In the genomic region with DNA sequence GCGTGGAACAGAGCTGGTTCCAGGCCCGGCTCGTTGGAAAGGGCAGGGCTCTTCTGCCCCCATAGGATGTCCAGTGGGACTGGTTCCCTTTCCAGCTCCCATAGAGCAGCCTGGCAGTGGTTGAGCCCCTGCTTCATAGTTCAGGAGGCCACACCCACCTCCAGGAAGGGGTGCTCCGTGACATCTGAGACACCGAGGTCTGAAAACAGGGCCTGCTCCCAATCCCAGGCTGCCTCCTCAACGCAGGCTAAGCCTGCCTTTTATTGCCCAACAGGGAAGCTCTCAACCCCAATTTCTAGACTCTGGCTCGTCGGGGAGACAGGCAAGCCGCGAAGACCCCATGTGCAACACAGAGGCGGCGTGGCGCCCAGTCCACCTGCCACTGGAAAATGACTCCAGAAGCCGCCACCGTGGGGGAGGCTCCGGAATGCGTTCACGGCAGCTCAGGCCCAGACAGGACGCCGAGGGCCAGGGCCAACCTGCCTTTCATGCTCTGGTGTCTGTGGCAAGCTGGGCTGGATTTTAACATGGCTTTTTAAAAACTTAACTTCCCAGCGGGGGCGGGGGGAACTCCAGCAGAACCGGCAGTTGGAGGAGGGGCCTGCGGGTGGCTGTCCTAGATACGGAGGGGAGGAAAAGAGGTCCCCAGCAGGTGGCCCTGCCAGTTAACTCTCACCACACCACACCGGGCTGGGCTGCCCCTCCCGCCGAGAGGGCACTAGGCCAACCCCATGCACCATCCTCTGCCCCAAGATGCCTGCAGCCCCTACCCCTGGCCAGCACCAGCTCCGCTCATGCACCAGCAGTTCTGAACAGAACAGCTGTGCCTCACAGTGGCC, we compare ENCODE assay signal across 8 cellular contexts. TPM values are rescaled to one million over a fixed set of nuclear protein-coding genes. Genes with fewer than 3 reads are reported as not detected.
DNase-seq lines count a peak whose midpoint lies in the region; ATAC-seq and TF ChIP-seq lines count a peak whose summit lies in the region.

No MANE protein-coding gene starts in this region.

- H3K27ac ChIP-seq in H9 (ENCODE audit: insufficient read length, low read depth, low read length): no peak overlapping the region
- peak overlapping the region; percentile 86 for H3K27ac ChIP-seq in endodermal cell (ENCODE audit: low read depth, low read length)
- H3K27ac ChIP-seq in trophoblast cell (ENCODE audit: low read depth, low read length): peak overlapping the region; percentile 13

- no peak overlapping the region for H3K18ac ChIP-seq in H9 (ENCODE audit: insufficient read length, low read depth, low read length)
- no peak overlapping the region for H3K18ac ChIP-seq in trophoblast cell (ENCODE audit: low read length)

- peaks cover 18 to 38% (median 36%) of the 10 kb centered on the region in 3 experiments; a peak in 6 of 7 replicates for H3K36me3 Mint-ChIP-seq in H9 (ENCODE audit: insufficient read depth in 1 of 3, low read depth in 3 of 3)
- peaks cover 26% of the 10 kb centered on the region for H3K36me3 Mint-ChIP-seq in activated CD4-positive, alpha-beta memory T cell treated with anti-CD3 and anti-CD28 coated beads for 36 hours
- H3K36me3 Mint-ChIP-seq in endodermal cell (ENCODE audit: low read depth): peaks cover 34% of the 10 kb centered on the region

- no peak overlapping the region for H2BK5ac ChIP-seq in H9 (ENCODE audit: insufficient read length, low read length)
- H2BK5ac ChIP-seq in trophoblast cell (ENCODE audit: low read depth, low read length, poor library complexity): no peak overlapping the region

- no peak overlapping the region for H4K8ac ChIP-seq in H9 (replicated peaks; ENCODE audit: insufficient read length, low read depth, low read length)
- H4K8ac ChIP-seq in trophoblast cell (ENCODE audit: low read depth, low read length): no peak overlapping the region

- no peak overlapping the region for H3K4ac ChIP-seq in H9 (ENCODE audit: low read depth, low read length)
- no peak overlapping the region for H3K4ac ChIP-seq in trophoblast cell (ENCODE audit: low read depth, low read length)

- H3K9me3 ChIP-seq in H9 (ENCODE audit: control insufficient read depth, low read depth, low read length) (no peaks in the 10 kb centered on the region), endodermal cell (ENCODE audit: control insufficient read depth, low read length) (no peaks in the 10 kb centered on the region), trophoblast cell (ENCODE audit: insufficient read depth, low read depth, low read length) (no peaks in the 10 kb centered on the region)

- H3K4me3 Mint-ChIP-seq in H9 (peak overlapping the region; percentile 46 to 74), endodermal cell (peak overlapping the region; percentile 42)
- no peak overlapping the region for H3K4me3 Mint-ChIP-seq in activated CD4-positive, alpha-beta memory T cell treated with anti-CD3 and anti-CD28 coated beads for 36 hours

- H3K27ac Mint-ChIP-seq in H9 (peak overlapping the region; percentile 88 to 97 (median 91); a peak in 6 of 7 replicates), endodermal cell (peak overlapping the region; percentile 88)
- H3K27ac Mint-ChIP-seq in activated CD4-positive, alpha-beta memory T cell treated with anti-CD3 and anti-CD28 coated beads for 36 hours: peak overlapping the region; percentile 78

- POLR2A ChIA-PET in activated CD4-positive, alpha-beta memory T cell treated with anti-CD3 and anti-CD28 coated beads for 36 hours (lab: Charles Lee): no interaction called here

- H2BK120ac ChIP-seq in H9 (ENCODE audit: low read depth, low read length, poor library complexity, severe bottlenecking): no peak overlapping the region
- H2BK120ac ChIP-seq in trophoblast cell (ENCODE audit: insufficient read depth, low read length, poor library complexity): no peak overlapping the region

- no peak overlapping the region for H3T11ph ChIP-seq in H9 (ENCODE audit: low read length)

- no peaks in the 10 kb centered on the region for H4K20me1 ChIP-seq in H9 (ENCODE audit: control insufficient read depth, insufficient read depth, insufficient read length)

- H3K23me2 ChIP-seq in H9 (ENCODE audit: insufficient read length, low read depth, low read length, poor library complexity, severe bottlenecking): peaks cover 5% of the 10 kb centered on the region

- ATAC-seq in HG02870 (IDR thresholded peaks at IDR 0.05; ENCODE audit: unreplicated experiment) (no peak), GM19324 (IDR thresholded peaks at IDR 0.05; ENCODE audit: low FRiP score, unreplicated experiment) (no peak)

- H3K79me2 ChIP-seq in H9 (ENCODE audit: insufficient read depth, low read length): no peaks in the 10 kb centered on the region
- no peaks in the 10 kb centered on the region for H3K79me2 ChIP-seq in trophoblast cell (ENCODE audit: control insufficient read depth, insufficient read depth, low read length, poor library complexity)

- no peak for TF ChIP-seq CTCF in H9 (conservative IDR thresholded peaks at IDR 0.05)
- TF ChIP-seq CTCF in endodermal cell (conservative IDR thresholded peaks at IDR 0.05): no peak

- H3K56ac ChIP-seq in H9 (ENCODE audit: insufficient read length, low read depth, low read length): no peak overlapping the region

- peak overlapping the region; percentile 25 for H3K4me2 ChIP-seq in H9 (ENCODE audit: insufficient read depth, insufficient read length, low read length)
- peak overlapping the region; percentile 12 for H3K4me2 ChIP-seq in trophoblast cell (ENCODE audit: low read length)

- H2BK20ac ChIP-seq in H9 (ENCODE audit: low read depth, low read length, poor library complexity, severe bottlenecking): no peak overlapping the region

- peak; percentile 84 for DNase-seq in H9
- DNase-seq in activated CD4-positive, alpha-beta memory T cell treated with anti-CD3 and anti-CD28 coated beads for 36 hours: peak; percentile 75
- peak; percentile 94 for DNase-seq in endodermal cell
- DNase-seq in trophoblast cell: no peak
- no peak for DNase-seq in amniotic stem cell (lab: John Stamatoyannopoulos, UW)
- DNase-seq in dermis blood vessel endothelial cell: no peak

- CTCF ChIA-PET in activated CD4-positive, alpha-beta memory T cell treated with anti-CD3 and anti-CD28 coated beads for 36 hours (lab: Charles Lee): no interaction called here

- H2AFZ ChIP-seq in H9 (ENCODE audit: low read length): no peak overlapping the region
- no peak overlapping the region for H2AFZ ChIP-seq in trophoblast cell (ENCODE audit: insufficient read depth, low read length, poor library complexity)

- H3K9me3 Mint-ChIP-seq in H9: no peaks in the 10 kb centered on the region
- no peaks in the 10 kb centered on the region for H3K9me3 Mint-ChIP-seq in activated CD4-positive, alpha-beta memory T cell treated with anti-CD3 and anti-CD28 coated beads for 36 hours
- H3K9me3 Mint-ChIP-seq in endodermal cell: no peaks in the 10 kb centered on the region

- H3K27me3 ChIP-seq in H9 (ENCODE audit: insufficient read depth, low read length) (no peaks in the 10 kb centered on the region), endodermal cell (ENCODE audit: control insufficient read depth, insufficient read depth, low read length, poor library complexity, severe bottlenecking) (no peaks in the 10 kb centered on the region), trophoblast cell (ENCODE audit: insufficient read depth, low read length) (no peaks in the 10 kb centered on the region)

- H3K36me3 ChIP-seq in endodermal cell (ENCODE audit: control insufficient read depth, insufficient read depth, low read length) (peaks cover 35% of the 10 kb centered on the region), trophoblast cell (ENCODE audit: control insufficient read depth in 1 of 2, insufficient read depth in 2 of 2, low read length in 2 of 2) (peaks cover 45 to 50% of the 10 kb centered on the region in 2 experiments)

- H3K79me1 ChIP-seq in H9 (ENCODE audit: insufficient read depth, low read depth, low read length, poor library complexity, severe bottlenecking) (no peaks in the 10 kb centered on the region), trophoblast cell (ENCODE audit: low read length) (no peaks in the 10 kb centered on the region)

- no CpG with 5 or more reads among the region's 29 CpGs for WGBS in H9 (ENCODE audit: extremely low coverage, insufficient read length, low lambda C conversion rate)
- 25 to 40% methylated on average over 20 to 29 of the region's 29 CpGs for WGBS in endodermal cell (ENCODE audit: insufficient coverage in 1 of 2, insufficient read length in 1 of 2), 2 experiments
- WGBS in trophoblast cell (ENCODE audit: extremely low coverage, insufficient coverage, insufficient read length): no CpG with 5 or more reads among the region's 29 CpGs

- H3K9ac ChIP-seq in H9 (ENCODE audit: extremely low read depth, insufficient read length, low read length) (no peak overlapping the region), endodermal cell (ENCODE audit: extremely low read depth, low read length, poor library complexity, severe bottlenecking) (no peak overlapping the region), trophoblast cell (ENCODE audit: low read length) (no peak overlapping the region)

- intact Hi-C loops in activated CD4-positive, alpha-beta memory T cell treated with anti-CD3 and anti-CD28 coated beads for 36 hours (cut with micrococcal nuclease): no loop called here

- H4K12ac ChIP-seq in trophoblast cell (ENCODE audit: low read depth, low read length): no peak overlapping the region

- H2AK5ac ChIP-seq in H9 (ENCODE audit: insufficient read length, low read length) (no peak overlapping the region), trophoblast cell (ENCODE audit: low read length) (no peak overlapping the region)

- H3K27me3 Mint-ChIP-seq in H9 (ENCODE audit: low read depth) (no peaks in the 10 kb centered on the region), endodermal cell (ENCODE audit: insufficient read depth) (no peaks in the 10 kb centered on the region)
- H3K27me3 Mint-ChIP-seq in activated CD4-positive, alpha-beta memory T cell treated with anti-CD3 and anti-CD28 coated beads for 36 hours: no peaks in the 10 kb centered on the region

- peaks cover 15 to 23% of the 10 kb centered on the region in 2 experiments for H3K4me1 Mint-ChIP-seq in H9
- H3K4me1 Mint-ChIP-seq in activated CD4-positive, alpha-beta memory T cell treated with anti-CD3 and anti-CD28 coated beads for 36 hours (ENCODE audit: low read depth): peaks cover 17% of the 10 kb centered on the region
- H3K4me1 Mint-ChIP-seq in endodermal cell: peaks cover 28% of the 10 kb centered on the region

- H3K14ac ChIP-seq in H9 (ENCODE audit: insufficient read depth, low read length) (no peak overlapping the region; the same call in 1 of the 2 replicates), trophoblast cell (ENCODE audit: low read length) (no peak overlapping the region)

- no peak overlapping the region for H2BK15ac ChIP-seq in H9 (ENCODE audit: low read depth, low read length)

- H4K91ac ChIP-seq in H9 (ENCODE audit: insufficient read length, low read depth, low read length) (no peak overlapping the region), trophoblast cell (ENCODE audit: low read depth, low read length) (no peak overlapping the region)

- no peak overlapping the region for H4K5ac ChIP-seq in H9 (ENCODE audit: insufficient read length, low read depth, low read length)

- H3K23ac ChIP-seq in H9 (ENCODE audit: insufficient read length, low read depth, low read length) (no peak overlapping the region), trophoblast cell (ENCODE audit: low read length) (no peak overlapping the region)

- no peak overlapping the region for H2BK12ac ChIP-seq in H9 (ENCODE audit: insufficient read length, low read depth, low read length)
- H2BK12ac ChIP-seq in trophoblast cell (ENCODE audit: low read length): no peak overlapping the region

- H3K4me1 ChIP-seq in H9 (ENCODE audit: insufficient read depth, low read length) (no peaks in the 10 kb centered on the region; the same call in 1 of the 2 replicates), endodermal cell (ENCODE audit: control insufficient read depth, insufficient read depth, low read length) (peaks cover 13% of the 10 kb centered on the region), trophoblast cell (ENCODE audit: control insufficient read depth in 1 of 2, insufficient read depth in 2 of 2, low read length in 2 of 2) (peaks cover 9 to 12% of the 10 kb centered on the region in 2 experiments)

- H3K4me3 ChIP-seq in endodermal cell (ENCODE audit: low read length) (no peak overlapping the region), trophoblast cell (ENCODE audit: low read depth, low read length) (no peak overlapping the region)

RNA-seq across cellular contexts. Expression of a gene that starts 17.9 kb away (rescaled TPM):
- total RNA-seq in H9 (2021) (0.17 and 0.18 TPM in 2 replicates), endodermal cell (1 to 10 TPM in 1 of 2 donors, under 1 TPM in 1; 0.53 to 1.2 TPM), dermis blood vessel endothelial cell (under 0.01 TPM in 1 of 2 replicates, not detected in the other)
- 1 to 10 TPM; 1.0 to 1.1 TPM for total RNA-seq in activated CD4-positive, alpha-beta memory T cell treated with anti-CD3 and anti-CD28 coated beads for 36 hours
- 2.4 TPM for polyA plus RNA-seq in endodermal cell (2013, experiment 1 of 2)
- 2.6 TPM for polyA plus RNA-seq in endodermal cell (2013, experiment 2 of 2)
- polyA plus RNA-seq in trophoblast cell (2013): 72.9 and 77.9 TPM in 2 replicates

RNA-seq across cellular contexts. Expression of a gene that starts 36.9 kb away (rescaled TPM):
- total RNA-seq in H9 (2021): 70.3 and 76.1 TPM in 2 replicates
- total RNA-seq in activated CD4-positive, alpha-beta memory T cell treated with anti-CD3 and anti-CD28 coated beads for 36 hours: 10 to 100 TPM; 63.5 to 76.4 TPM
- 10 to 100 TPM; 69.2 to 74.6 TPM for total RNA-seq in endodermal cell
- polyA plus RNA-seq in endodermal cell (2013, experiment 1 of 2): 49.7 TPM
- 37.0 TPM for polyA plus RNA-seq in endodermal cell (2013, experiment 2 of 2)
- 31.8 and 32.5 TPM in 2 replicates for polyA plus RNA-seq in trophoblast cell (2013)
- total RNA-seq in dermis blood vessel endothelial cell: 33.4 and 47.5 TPM in 2 replicates

RNA-seq across cellular contexts. Expression of a gene that starts 37.2 kb away (rescaled TPM):
- 107 and 110 TPM in 2 replicates for total RNA-seq in H9 (2021)
- 100 to 1,000 TPM; 103 to 113 TPM for total RNA-seq in activated CD4-positive, alpha-beta memory T cell treated with anti-CD3 and anti-CD28 coated beads for 36 hours
- total RNA-seq in endodermal cell: 100 to 1,000 TPM; 130 to 153 TPM
- 105 TPM for polyA plus RNA-seq in endodermal cell (2013, experiment 1 of 2)
- 88.3 TPM for polyA plus RNA-seq in endodermal cell (2013, experiment 2 of 2)
- 75.5 and 76.6 TPM in 2 replicates for polyA plus RNA-seq in trophoblast cell (2013)
- 56.0 and 60.1 TPM in 2 replicates for total RNA-seq in dermis blood vessel endothelial cell

Comparison
In these comparisons a context has a peak if more than half of its experiments do, and no peak if none do; other contexts are left out.
1. DNase-seq: peak in H9 (single experiment), activated CD4-positive, alpha-beta memory T cell treated with anti-CD3 and anti-CD28 coated beads for 36 hours (single experiment) and endodermal cell (single experiment); none in trophoblast cell (0 of 2), amniotic stem cell (single experiment) and dermis blood vessel endothelial cell (single experiment).
2. Peak in every context shown above with its lines, with median percentiles within 50 percentile points of each other: H3K27ac Mint-ChIP-seq.